Comparison of ENCODE assay signal across 34 cellular contexts in genomic region chr21:46014828-46015227, GRCh38.
"Had no signal": no experiment of that assay in that cellular context is flagged by ENCODE, and none has a peak within 500 bp of the region (broad histone marks: within the 10 kb centered on the region; RNA-seq: fewer than 3 reads in every experiment).

No MANE protein-coding gene starts in this region.

- H3K27ac ChIP-seq: KMS-11 had no signal

- DNase-seq: Karpas-422, Kasumi-1, MG63, MM.1S, MV-4-11, NCI-H1048, NCI-H1092, NCI-H1092 treated with DMSO at 0.1 percent for 48 hours, NCI-H1105, NCI-H1105 treated with DMSO at 0.1 percent for 48 hours, NCI-H1417, NCI-H1417 treated with DMSO at 0.1 percent for 48 hours, NCI-H1436, NCI-H1436 treated with DMSO at 0.1 percent for 48 hours, NCI-H146, NCI-H1694, NCI-H1694 treated with DMSO at 0.1 percent for 48 hours, NCI-H187, NCI-H187 treated with DMSO at 0.1 percent for 48 hours, NCI-H1930, NCI-H2029, NCI-H2029 treated with DMSO at 0.1 percent for 48 hours, NCI-H2081, NCI-H2081 treated with DMSO at 0.1 percent for 48 hours, NCI-H2107, NCI-H2171, NCI-H2171 treated with DMSO at 0.1 percent for 48 hours, NCI-H226, NCI-H345, NCI-H446, NCI-H446 treated with DMSO at 0.1 percent for 48 hours, NCI-H510A, NCI-H510A treated with DMSO at 0.1 percent for 48 hours had no signal

- H3K27me3 ChIP-seq: MG63 had no signal

- H3K4me3 ChIP-seq: MG63 had no signal

- H3K36me3 ChIP-seq: MG63 had no signal

- H3K9ac ChIP-seq: KMS-11 had no signal

- H3K4me2 ChIP-seq: KMS-11 had no signal

- H3K9me3 ChIP-seq: MG63 had no signal
